ENCODE assay signal across 1 cellular context in the genomic region with DNA sequence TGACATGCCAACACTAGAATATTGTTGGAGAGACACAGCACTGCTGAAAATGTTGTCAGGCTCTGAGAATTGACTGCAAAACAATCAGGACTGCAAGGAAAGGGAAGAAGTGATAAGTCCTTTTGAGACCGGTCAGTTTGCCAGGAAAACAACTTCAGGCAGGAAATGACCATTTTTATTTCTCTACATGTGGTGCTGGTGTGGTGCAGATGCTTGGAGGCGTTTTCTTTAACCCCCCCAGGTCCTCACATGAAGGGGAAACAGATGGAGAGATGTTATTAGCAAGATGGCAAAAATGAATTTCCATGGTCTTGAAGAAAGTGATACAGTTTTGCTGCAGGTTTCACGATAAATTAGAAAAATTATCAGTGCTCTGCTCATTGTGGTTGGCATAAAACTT.
TF ChIP-seq lines count a peak whose summit lies in the region.

No MANE protein-coding gene starts in this region.

TF ChIP-seq in GM23338, 12 proteins besides CTCF, POLR2A, EP300 and RAD21:
- TF ChIP-seq EZH2phosphoT487 (IDR thresholded peaks at IDR 0.05; ENCODE audit: unreplicated experiment), result no peak
